In genomic region chr2:69490486-69490885, GRCh38 we compare ENCODE assay signal across 19 cellular contexts.
DNase-seq lines count a peak whose midpoint lies in the region; ATAC-seq lines count a peak whose summit lies in the region.
"Had no signal": no experiment of that assay in that cellular context is flagged by ENCODE, and none has a peak within 500 bp of the region (broad histone marks: within the 10 kb centered on the region; RNA-seq: fewer than 3 reads in every experiment).

No MANE protein-coding gene starts in this region.

- ATAC-seq in activated CD4-positive, CD25-positive, alpha-beta regulatory T cell treated with anti-CD3 and anti-CD28 coated beads, Interleukin-2, amount 50 U/mL, for 24 hours: peak; percentile 53
- ATAC-seq in central memory CD8-positive, alpha-beta T cell (replicated peaks; ENCODE audit: extremely low read depth, poor library complexity, severe bottlenecking): no peak
- ATAC-seq: right lobe of liver, WTC11 had no signal

- peak overlapping the region in 1 of 5 donors; percentile 83 for H3K9ac ChIP-seq in subcutaneous abdominal adipose tissue (ENCODE audit: low read length in 5 of 5)

- H3K4me3 ChIP-seq in subcutaneous abdominal adipose tissue (ENCODE audit: low read depth in 1 of 5, low read length in 5 of 5): no peak overlapping the region
- H3K4me3 ChIP-seq: breast epithelium, right lobe of liver, stomach had no signal

- H3K9me3 Mint-ChIP-seq in central memory CD8-positive, alpha-beta T cell: no peaks in the 10 kb centered on the region
- H3K9me3 Mint-ChIP-seq: WTC11 had no signal

- DNase-seq in activated naive CD4-positive, alpha-beta T cell treated with Interleukin-2 at 50 U/mL for 16 hours: peak; percentile 32
- DNase-seq in activated naive CD4-positive, alpha-beta T cell (lab: John Stamatoyannopoulos, UW): no peak
- no peak for DNase-seq in central memory CD8-positive, alpha-beta T cell (ENCODE audit: low spot score in 2 of 2)
- DNase-seq in SHP77 (lab: John Stamatoyannopoulos, UW): no peak
- no peak for DNase-seq in Ammon's horn (ENCODE audit: low spot score)
- no peak for DNase-seq in COLO668 (lab: John Stamatoyannopoulos, UW; ENCODE audit: unreplicated experiment)
- DNase-seq: activated gamma-delta T cell treated with Interleukin-2 at 50 U/mL for 16 hours, Calu3, GDM1, kidney, NCI-H1092 treated with DMSO at 0.1 percent for 48 hours, NCI-H2171, right lobe of liver, stomach had no signal

- no peaks in the 10 kb centered on the region for H3K27me3 ChIP-seq in subcutaneous abdominal adipose tissue (ENCODE audit: control insufficient read depth in 5 of 5, insufficient read depth in 4 of 5, low read length in 5 of 5)
- H3K27me3 ChIP-seq: breast epithelium, right lobe of liver, stomach had no signal

- H3K27me3 Mint-ChIP-seq in central memory CD8-positive, alpha-beta T cell: no peaks in the 10 kb centered on the region

- no peak overlapping the region for H3K4me3 Mint-ChIP-seq in central memory CD8-positive, alpha-beta T cell
- H3K4me3 Mint-ChIP-seq: WTC11 had no signal

- peak overlapping the region; percentile 51 for H3K27ac Mint-ChIP-seq in central memory CD8-positive, alpha-beta T cell (ENCODE audit: low read depth)

- H3K36me3 Mint-ChIP-seq in central memory CD8-positive, alpha-beta T cell (ENCODE audit: insufficient read depth): peaks cover 43% of the 10 kb centered on the region

- peak overlapping the region; percentile 87 for H3K27ac ChIP-seq in subcutaneous abdominal adipose tissue (ENCODE audit: low read depth, low read length)
- H3K27ac ChIP-seq: right lobe of liver, RWPE1 had no signal

- H3K4me1 ChIP-seq in subcutaneous abdominal adipose tissue (ENCODE audit: control insufficient read depth in 5 of 5, insufficient read depth in 5 of 5, low read length in 5 of 5): peaks cover 2 to 33% (median 27%) of the 10 kb centered on the region in 5 donors
- H3K4me1 ChIP-seq: breast epithelium, right lobe of liver had no signal

- peaks cover 4 to 22% (median 9%) of the 10 kb centered on the region in 5 donors for H3K36me3 ChIP-seq in subcutaneous abdominal adipose tissue (ENCODE audit: control insufficient read depth in 5 of 5, insufficient read depth in 5 of 5, low read length in 5 of 5)
- H3K36me3 ChIP-seq: breast epithelium had no signal

- no peaks in the 10 kb centered on the region for H3K9me3 ChIP-seq in subcutaneous abdominal adipose tissue (ENCODE audit: control insufficient read depth in 5 of 5, low read length in 5 of 5)
- H3K9me3 ChIP-seq: breast epithelium, right lobe of liver, stomach had no signal

- peaks cover 7% of the 10 kb centered on the region for H3K4me1 Mint-ChIP-seq in central memory CD8-positive, alpha-beta T cell
- H3K4me1 Mint-ChIP-seq: WTC11 had no signal
